7 cellular contexts compared by ENCODE assay signal in the genomic region with DNA sequence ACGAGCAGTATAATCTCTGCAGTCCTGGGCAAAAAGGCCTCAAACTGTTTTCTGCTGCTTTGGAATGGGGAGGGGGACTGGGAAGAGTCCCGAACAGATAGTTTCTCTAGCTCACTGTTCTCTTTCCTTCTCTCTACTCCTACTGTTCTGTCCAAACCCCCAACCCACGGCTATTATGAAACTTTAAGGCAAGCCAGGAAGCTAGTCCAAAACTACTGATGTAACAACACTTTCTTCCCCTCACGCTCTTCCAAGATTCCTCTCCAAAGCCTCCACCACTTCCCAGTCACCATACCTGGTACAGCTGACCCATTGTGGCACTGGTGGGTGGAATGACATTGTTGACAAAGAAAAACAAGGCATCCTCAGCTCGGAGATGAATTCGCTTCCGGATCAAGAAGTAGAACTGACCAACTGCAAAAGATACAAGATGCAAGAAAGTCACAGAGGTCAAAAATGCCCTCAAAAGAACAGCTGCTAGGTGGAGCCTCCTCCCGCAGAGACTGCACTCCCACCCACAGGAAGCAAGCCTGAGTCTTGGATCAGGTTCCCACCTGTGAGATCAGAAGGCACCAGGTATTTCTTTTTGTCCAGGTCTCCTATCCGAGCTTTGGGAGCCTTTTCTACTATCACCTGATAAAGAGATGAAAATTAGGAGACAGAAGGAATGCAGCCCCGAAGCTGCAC. TPM values are rescaled to one million over a fixed set of nuclear protein-coding genes. Genes with fewer than 3 reads are reported as not detected.
DNase-seq lines count a peak whose midpoint lies in the region; ATAC-seq and TF ChIP-seq lines count a peak whose summit lies in the region.

No MANE protein-coding gene starts in this region.

- no CpG with 5 or more reads among the region's 10 CpGs for WGBS in iPS DF 6.9 (ENCODE audit: insufficient coverage, insufficient read length)

- H3K27ac ChIP-seq in HEK293 (ENCODE audit: extremely low read depth, low read depth, low read length): peak overlapping the region; percentile 91
- H3K27ac ChIP-seq in iPS DF 6.9 (ENCODE audit: low read length): no peak overlapping the region

- peak overlapping the region; percentile 90 for H3K4me3 Mint-ChIP-seq in WTC11
- peak overlapping the region; percentile 99 for H3K4me3 Mint-ChIP-seq in stimulated activated effector memory CD8-positive, alpha-beta T cell treated with anti-CD3 and anti-CD28 coated beads, Interleukin-12 subunit alpha, Interleukin-12 subunit beta, amount 100 ng/mL, for 72 hours

- H3K4me3 ChIP-seq in HEK293 (ENCODE audit: low read depth, low read length) (peak overlapping the region; percentile 82), iPS DF 6.9 (ENCODE audit: low read length) (peak overlapping the region; percentile 84; the same call in 1 of the 2 replicates)

- TF ChIP-seq CTCF in HEK293 (tag by site-specific recombination; IDR thresholded peaks at IDR 0.05) (no peak), WTC11 (IDR thresholded peaks at IDR 0.05) (no peak)

- POLR2A ChIA-PET in HEK293 (lab: Yijun Ruan, JAX): interaction anchor here (0.6 to 14.2 kb wide), 10 partner anchors 10 to 896 kb away, joined by 3 to 284 read pairs (median 7); partner anchors contain the start of genes ACADVL, CTDNEP1, DLG4 and ELP5
- POLR2A ChIA-PET in WTC11 (lab: Charles Lee): interaction anchor here (0.8 to 2.3 kb wide), 3 partner anchors 10 to 39 kb away, joined by 3 to 8 read pairs (median 3); partner anchors contain the start of genes CTDNEP1, DLG4 and ELP5

- CTCF ChIA-PET in HEK293 (lab: Yijun Ruan, JAX) (interaction anchor here (1.0 to 5.2 kb wide), 6 partner anchors 21 to 196 kb away, joined by 3 to 33 read pairs (median 6); partner anchors contain the start of genes ACADVL and DLG4), WTC11 (lab: Charles Lee) (interaction anchor here (0.5 to 3.4 kb wide), 5 partner anchors 21 to 476 kb away, joined by 5 to 21 read pairs (median 10); partner anchors contain the start of genes ACADVL, DLG4 and SLC2A4)

- DNase-seq in WTC11 (ENCODE audit: low spot score): no peak
- DNase-seq in iPS DF 6.9 (ENCODE audit: low read depth, low spot score): no peak
- DNase-seq in stimulated activated effector memory CD8-positive, alpha-beta T cell treated with anti-CD3 and anti-CD28 coated beads, Interleukin-12 subunit alpha, Interleukin-12 subunit beta, amount 100 ng/mL, for 72 hours (ENCODE audit: low spot score in 2 of 2): no peak
- no peak for DNase-seq in activated effector memory CD4-positive, alpha-beta T cell treated with Interleukin-2 at 50 U/mL for 16 hours
- DNase-seq in activated CD8-positive, alpha-beta memory T cell treated with anti-CD3 and anti-CD28 coated beads, Interleukin-2, amount 50 U/mL, for 48 hours: no peak

- ATAC-seq in WTC11 (no peak), GM21390 (IDR thresholded peaks at IDR 0.05; ENCODE audit: unreplicated experiment) (no peak)
- no peak for ATAC-seq in stimulated activated effector memory CD8-positive, alpha-beta T cell treated with anti-CD3 and anti-CD28 coated beads, Interleukin-12 subunit alpha, Interleukin-12 subunit beta, amount 100 ng/mL, for 72 hours

- H3K4me1 Mint-ChIP-seq in WTC11: peaks cover 33% of the 10 kb centered on the region
- peaks cover 61% of the 10 kb centered on the region for H3K4me1 Mint-ChIP-seq in stimulated activated effector memory CD8-positive, alpha-beta T cell treated with anti-CD3 and anti-CD28 coated beads, Interleukin-12 subunit alpha, Interleukin-12 subunit beta, amount 100 ng/mL, for 72 hours

- H3K36me3 Mint-ChIP-seq in WTC11: peaks cover 32% of the 10 kb centered on the region
- H3K36me3 Mint-ChIP-seq in stimulated activated effector memory CD8-positive, alpha-beta T cell treated with anti-CD3 and anti-CD28 coated beads, Interleukin-12 subunit alpha, Interleukin-12 subunit beta, amount 100 ng/mL, for 72 hours: peaks cover 96% of the 10 kb centered on the region

- peak overlapping the region; percentile 99 for H3K27ac Mint-ChIP-seq in WTC11
- peak overlapping the region; percentile 99 for H3K27ac Mint-ChIP-seq in stimulated activated effector memory CD8-positive, alpha-beta T cell treated with anti-CD3 and anti-CD28 coated beads, Interleukin-12 subunit alpha, Interleukin-12 subunit beta, amount 100 ng/mL, for 72 hours

- H3K9me3 ChIP-seq in HEK293 (ENCODE audit: control insufficient read depth, insufficient read depth, low read depth, low read length) (no peaks in the 10 kb centered on the region), iPS DF 6.9 (ENCODE audit: control insufficient read depth, insufficient read depth, low read length) (no peaks in the 10 kb centered on the region)

- H3K36me3 ChIP-seq in HEK293 (ENCODE audit: control insufficient read depth in 2 of 2, insufficient read depth in 1 of 2, low read length in 2 of 2): peaks cover 21 to 53% of the 10 kb centered on the region in 2 experiments
- H3K36me3 ChIP-seq in iPS DF 6.9 (ENCODE audit: control insufficient read depth, insufficient read depth, low read length): peaks cover 11% of the 10 kb centered on the region

- H3K27me3 ChIP-seq in iPS DF 6.9 (ENCODE audit: control insufficient read depth, insufficient read depth, low read length): no peaks in the 10 kb centered on the region

- peaks cover 11% of the 10 kb centered on the region for H3K4me1 ChIP-seq in HEK293 (ENCODE audit: control insufficient read depth, insufficient read depth, low read length)
- H3K4me1 ChIP-seq in iPS DF 6.9 (ENCODE audit: control insufficient read depth, insufficient read depth, low read length): no peaks in the 10 kb centered on the region; the same call in 1 of the 2 replicates

- no peaks in the 10 kb centered on the region for H3K9me3 Mint-ChIP-seq in WTC11
- no peaks in the 10 kb centered on the region for H3K9me3 Mint-ChIP-seq in stimulated activated effector memory CD8-positive, alpha-beta T cell treated with anti-CD3 and anti-CD28 coated beads, Interleukin-12 subunit alpha, Interleukin-12 subunit beta, amount 100 ng/mL, for 72 hours

- H3K27me3 Mint-ChIP-seq in WTC11 (ENCODE audit: low read depth): no peaks in the 10 kb centered on the region

TF ChIP-seq in HEK293, 187 proteins besides CTCF, POLR2A, EP300 and RAD21 (continues in another document):
- TF ChIP-seq ZFHX2 (tag by site-specific recombination; conservative IDR thresholded peaks at IDR 0.05): 0 out of 2 replicates have a peak, but pooled peaks have one; percentile 6
- TF ChIP-seq ZNF544 (tag by site-specific recombination; IDR thresholded peaks at IDR 0.05): no peak
- no peak for TF ChIP-seq ZNF133 (tag by site-specific recombination; IDR thresholded peaks at IDR 0.05)
- no peak for TF ChIP-seq KLF9 (tag by site-specific recombination; IDR thresholded peaks at IDR 0.05; ENCODE audit: low read depth)

TF ChIP-seq in WTC11, 78 proteins besides CTCF, POLR2A, EP300 and RAD21 (continues in another document):
- TF ChIP-seq, protein P1, sequence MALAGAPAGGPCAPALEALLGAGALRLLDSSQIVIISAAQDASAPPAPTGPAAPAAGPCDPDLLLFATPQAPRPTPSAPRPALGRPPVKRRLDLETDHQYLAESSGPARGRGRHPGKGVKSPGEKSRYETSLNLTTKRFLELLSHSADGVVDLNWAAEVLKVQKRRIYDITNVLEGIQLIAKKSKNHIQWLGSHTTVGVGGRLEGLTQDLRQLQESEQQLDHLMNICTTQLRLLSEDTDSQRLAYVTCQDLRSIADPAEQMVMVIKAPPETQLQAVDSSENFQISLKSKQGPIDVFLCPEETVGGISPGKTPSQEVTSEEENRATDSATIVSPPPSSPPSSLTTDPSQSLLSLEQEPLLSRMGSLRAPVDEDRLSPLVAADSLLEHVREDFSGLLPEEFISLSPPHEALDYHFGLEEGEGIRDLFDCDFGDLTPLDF (CRISPR knock-in tag; IDR thresholded peaks at IDR 0.05): no peak
- TF ChIP-seq TCF7 (CRISPR knock-in tag; IDR thresholded peaks at IDR 0.05; ENCODE audit: low read depth): no peak
- TF ChIP-seq TP53 (CRISPR knock-in tag; IDR thresholded peaks at IDR 0.05): no peak
- TF ChIP-seq ZNF317 (CRISPR knock-in tag; IDR thresholded peaks at IDR 0.05; ENCODE audit: borderline replicate concordance, low read depth): no peak
- no peak for TF ChIP-seq ATF3 (CRISPR knock-in tag; conservative IDR thresholded peaks at IDR 0.05)
- TF ChIP-seq E2F4 (CRISPR knock-in tag; IDR thresholded peaks at IDR 0.05; ENCODE audit: borderline replicate concordance, low read depth): no peak
- TF ChIP-seq, protein P2, sequence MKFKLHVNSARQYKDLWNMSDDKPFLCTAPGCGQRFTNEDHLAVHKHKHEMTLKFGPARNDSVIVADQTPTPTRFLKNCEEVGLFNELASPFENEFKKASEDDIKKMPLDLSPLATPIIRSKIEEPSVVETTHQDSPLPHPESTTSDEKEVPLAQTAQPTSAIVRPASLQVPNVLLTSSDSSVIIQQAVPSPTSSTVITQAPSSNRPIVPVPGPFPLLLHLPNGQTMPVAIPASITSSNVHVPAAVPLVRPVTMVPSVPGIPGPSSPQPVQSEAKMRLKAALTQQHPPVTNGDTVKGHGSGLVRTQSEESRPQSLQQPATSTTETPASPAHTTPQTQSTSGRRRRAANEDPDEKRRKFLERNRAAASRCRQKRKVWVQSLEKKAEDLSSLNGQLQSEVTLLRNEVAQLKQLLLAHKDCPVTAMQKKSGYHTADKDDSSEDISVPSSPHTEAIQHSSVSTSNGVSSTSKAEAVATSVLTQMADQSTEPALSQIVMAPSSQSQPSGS (CRISPR knock-in tag; IDR thresholded peaks at IDR 0.05; ENCODE audit: borderline replicate concordance, low read depth): no peak

RNA-seq across cellular contexts. Expression of gene GABARAP, which starts 1.1 kb away (rescaled TPM):
- total RNA-seq in WTC11 (2021): 228 to 247 TPM (median 238 TPM) in 3 replicates

RNA-seq across cellular contexts. Expression of gene PHF23, which starts 1.9 kb away (rescaled TPM):
- 45.8 to 50.1 TPM (median 49.1 TPM) in 3 replicates for total RNA-seq in WTC11 (2021)

RNA-seq across cellular contexts. Expression of gene DVL2, which starts 6.9 kb away (rescaled TPM):
- 57.6 to 67.3 TPM (median 59.8 TPM) in 3 replicates for total RNA-seq in WTC11 (2021)

RNA-seq across cellular contexts. Expression of gene CTDNEP1, which starts 10.3 kb away (rescaled TPM):
- 120 to 127 TPM (median 126 TPM) in 3 replicates for total RNA-seq in WTC11 (2021)

RNA-seq across cellular contexts. Expression of gene ELP5, which starts 10.8 kb away (rescaled TPM):
- 101 to 103 TPM (median 103 TPM) in 3 replicates for total RNA-seq in WTC11 (2021)
